In genomic region chr1:117658676-117659075, GRCh38 we compare ENCODE assay signal across 9 cellular contexts. TPM values are rescaled to one million over a fixed set of nuclear protein-coding genes. Genes with fewer than 3 reads are reported as not detected.
A peak's percentile ranks its signal among the peaks of the same experiment; 100 is the strongest.
DNase-seq lines count a peak whose midpoint lies in the region; ATAC-seq and TF ChIP-seq lines count a peak whose summit lies in the region.
"Had no signal": no experiment of that assay in that cellular context is flagged by ENCODE, and none has a peak within 500 bp of the region (broad histone marks: within the 10 kb centered on the region; RNA-seq: fewer than 3 reads in every experiment).

No MANE protein-coding gene starts in this region.

- peak overlapping the region; percentile 54 for H3K4me2 ChIP-seq in MM.1S (ENCODE audit: low read depth, low read length)

- no peaks in the 10 kb centered on the region for H3K9me2 ChIP-seq in MM.1S (replicated peaks; ENCODE audit: insufficient read depth, low read length)

- H3K4me3 ChIP-seq in MM.1S (ENCODE audit: low read length) (no peak overlapping the region), dorsolateral prefrontal cortex (no peak overlapping the region)

- peaks cover 41% of the 10 kb centered on the region for H3K79me2 ChIP-seq in MM.1S (ENCODE audit: low read length)

- no peak overlapping the region for H2AFZ ChIP-seq in MM.1S (ENCODE audit: low read length)

- peak; percentile 20 for ATAC-seq in GM19463 (IDR thresholded peaks at IDR 0.05; ENCODE audit: unreplicated experiment)
- no peak for ATAC-seq in HG02884 (IDR thresholded peaks at IDR 0.05; ENCODE audit: unreplicated experiment)

- H4K20me1 ChIP-seq in MM.1S (ENCODE audit: insufficient read depth, low read length): no peaks in the 10 kb centered on the region

- H3K27me3 ChIP-seq in MM.1S (replicated peaks; ENCODE audit: insufficient read depth, low read length) (no peaks in the 10 kb centered on the region), dorsolateral prefrontal cortex (peaks cover 0 to 3% (median 0%) of the 10 kb centered on the region in 45 donors)

- DNase-seq in MM.1S (peak; percentile 84), ecto neural progenitor cell (ENCODE audit: low spot score) (no peak), hippocampal formation (lab: John Stamatoyannopoulos, UW) (no peak), dorsolateral prefrontal cortex (no peak)
- DNase-seq in activated effector memory CD4-positive, alpha-beta T cell treated with anti-CD3 and anti-CD28 coated beads, Interleukin-2, amount 50 U/mL, for 16 hours: peak; percentile 85
- DNase-seq in stimulated activated CD8-positive, alpha-beta memory T cell treated with anti-CD3 and anti-CD28 coated beads, Interleukin-7, amount 100 ng/mL, for 4 hours (ENCODE audit: low read depth in 2 of 2): peak; percentile 24 to 32
- DNase-seq: amniotic stem cell had no signal

- intact Hi-C loops in dorsolateral prefrontal cortex (cut with DNase I): no loop called here

- TF ChIP-seq CTCF in MM.1S (IDR thresholded peaks at IDR 0.05; ENCODE audit: low read length) (no peak), dorsolateral prefrontal cortex (IDR thresholded peaks at IDR 0.05 in 54 of 56, conservative IDR thresholded peaks at IDR 0.05 in 2 of 56; ENCODE audit: low read depth in 1 of 56, partially characterized antibody in 56 of 56) (no peak)

- H3K36me3 ChIP-seq in MM.1S (replicated peaks; ENCODE audit: insufficient read depth, low read length): no peaks in the 10 kb centered on the region

- H3K27ac ChIP-seq in MM.1S (ENCODE audit: low read length) (peak overlapping the region; percentile 100), dorsolateral prefrontal cortex (no peak overlapping the region)

- peaks cover 67% of the 10 kb centered on the region for H3F3A ChIP-seq in MM.1S (ENCODE audit: insufficient read depth, low read length)

- peaks cover 90% of the 10 kb centered on the region for H3K4me1 ChIP-seq in MM.1S (ENCODE audit: low read length)

- peak overlapping the region; percentile 92 for H3K9ac ChIP-seq in MM.1S (ENCODE audit: low read length)

- H3K9me3 ChIP-seq in MM.1S (replicated peaks; ENCODE audit: insufficient read depth, low read length): no peaks in the 10 kb centered on the region

RNA-seq across cellular contexts. Expression of gene TENT5C, which starts 52.8 kb away (rescaled TPM):
- total RNA-seq in dorsolateral prefrontal cortex: 1 to 10 TPM in 68 of 120 experiments, under 1 TPM in 52; 0.36 to 7.0 (median 1.1) TPM

Comparison
In these comparisons a context has a peak if more than half of its experiments do, and no peak if none do; other contexts are left out.
1. DNase-seq: peak in MM.1S (single experiment), activated effector memory CD4-positive, alpha-beta T cell treated with anti-CD3 and anti-CD28 coated beads, Interleukin-2, amount 50 U/mL, for 16 hours (single experiment) and stimulated activated CD8-positive, alpha-beta memory T cell treated with anti-CD3 and anti-CD28 coated beads, Interleukin-7, amount 100 ng/mL, for 4 hours (2 of 2); none in ecto neural progenitor cell (single experiment), hippocampal formation (0 of 2) and dorsolateral prefrontal cortex (0 of 10).